Comparison of ENCODE assay signal across 1 cellular context in the genomic region with DNA sequence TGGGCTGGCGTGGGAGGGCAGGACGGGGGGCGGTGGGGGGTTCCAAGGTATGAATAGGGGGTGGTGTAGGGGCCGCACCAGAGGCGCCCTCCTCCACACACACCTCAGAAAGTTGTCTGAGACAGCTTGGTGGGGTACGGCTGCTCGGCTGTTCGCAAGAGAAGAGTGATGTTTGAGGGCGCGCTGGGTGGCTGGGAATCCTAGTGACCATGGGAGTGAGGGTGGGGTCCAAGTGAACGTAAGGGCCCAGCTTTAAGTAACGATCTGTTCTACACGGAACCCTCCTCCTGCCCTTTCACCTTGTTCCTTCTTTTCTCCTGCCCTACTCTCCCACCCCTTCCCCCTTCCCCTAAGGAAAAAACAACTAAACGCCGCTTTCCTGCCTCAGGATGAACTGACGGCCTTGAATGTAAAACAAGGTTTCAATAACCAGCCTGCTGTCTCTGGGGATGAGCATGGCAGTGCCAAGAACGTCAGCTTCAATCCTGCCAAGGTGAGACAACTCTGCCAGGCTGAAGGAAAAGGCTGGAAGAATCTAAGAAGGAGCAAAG.
TF ChIP-seq lines count a peak whose summit lies in the region.

No MANE protein-coding gene starts in this region.

TF ChIP-seq in A549, 52 proteins besides CTCF, POLR2A, EP300 and RAD21 (continued from another document):
- TF ChIP-seq, protein P1, sequence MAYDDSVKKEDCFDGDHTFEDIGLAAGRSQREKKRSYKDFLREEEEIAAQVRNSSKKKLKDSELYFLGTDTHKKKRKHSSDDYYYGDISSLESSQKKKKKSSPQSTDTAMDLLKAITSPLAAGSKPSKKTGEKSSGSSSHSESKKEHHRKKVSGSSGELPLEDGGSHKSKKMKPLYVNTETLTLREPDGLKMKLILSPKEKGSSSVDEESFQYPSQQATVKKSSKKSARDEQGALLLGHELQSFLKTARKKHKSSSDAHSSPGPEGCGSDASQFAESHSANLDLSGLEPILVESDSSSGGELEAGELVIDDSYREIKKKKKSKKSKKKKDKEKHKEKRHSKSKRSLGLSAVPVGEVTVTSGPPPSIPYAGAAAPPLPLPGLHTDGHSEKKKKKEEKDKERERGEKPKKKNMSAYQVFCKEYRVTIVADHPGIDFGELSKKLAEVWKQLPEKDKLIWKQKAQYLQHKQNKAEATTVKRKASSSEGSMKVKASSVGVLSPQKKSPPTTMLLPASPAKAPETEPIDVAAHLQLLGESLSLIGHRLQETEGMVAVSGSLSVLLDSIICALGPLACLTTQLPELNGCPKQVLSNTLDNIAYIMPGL (CRISPR knock-in tag; IDR thresholded peaks at IDR 0.05; ENCODE audit: borderline replicate concordance) = no peak
- TF ChIP-seq ZSCAN20 (CRISPR knock-in tag; IDR thresholded peaks at IDR 0.05) (no peak), ESRRA (IDR thresholded peaks at IDR 0.05; ENCODE audit: borderline replicate concordance, low read length) (no peak), BHLHE40 (IDR thresholded peaks at IDR 0.05; ENCODE audit: low read depth, low read length) (no peak)
- TF ChIP-seq, protein P2, sequence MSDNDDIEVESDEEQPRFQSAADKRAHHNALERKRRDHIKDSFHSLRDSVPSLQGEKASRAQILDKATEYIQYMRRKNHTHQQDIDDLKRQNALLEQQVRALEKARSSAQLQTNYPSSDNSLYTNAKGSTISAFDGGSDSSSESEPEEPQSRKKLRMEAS (IDR thresholded peaks at IDR 0.05) = no peak
